ENCODE assay signal across 13 cellular contexts in genomic region chr4:69858683-69859082, GRCh38. TPM values are rescaled to one million over a fixed set of nuclear protein-coding genes. Genes with fewer than 3 reads are reported as not detected.
DNase-seq lines count a peak whose midpoint lies in the region; ATAC-seq, FAIRE-seq and TF ChIP-seq lines count a peak whose summit lies in the region.
"Had no signal": no experiment of that assay in that cellular context is flagged by ENCODE, and none has a peak within 500 bp of the region (broad histone marks: within the 10 kb centered on the region; RNA-seq: fewer than 3 reads in every experiment).

No MANE protein-coding gene starts in this region.

- intact Hi-C loops in HepG2 (cut with micrococcal nuclease; ENCODE audit: unreplicated experiment): no loop called here

- no peak for DNase-seq in HepG2 (ENCODE audit: low spot score)
- DNase-seq in RWPE1 (ENCODE audit: low spot score): peak; percentile 68
- DNase-seq in fibroblast of the aortic adventitia (ENCODE audit: low read depth): peak; percentile 65
- DNase-seq in urothelium cell line (ENCODE audit: low spot score): peak; percentile 6
- no peak for DNase-seq in stimulated activated CD4-positive, alpha-beta T cell treated with anti-CD3 and anti-CD28 coated beads, Interleukin-12 subunit alpha, Interleukin-12 subunit beta, amount 100 ng/mL, for 4 hours
- no peak for DNase-seq in activated effector memory CD4-positive, alpha-beta T cell treated with anti-CD3 and anti-CD28 coated beads, Interleukin-2, amount 50 U/mL, for 16 hours
- no peak for DNase-seq in nephron progenitor cell
- DNase-seq: activated CD4-positive, alpha-beta memory T cell treated with anti-CD3 and anti-CD28 coated beads for 36 hours; activated naive CD4-positive, alpha-beta T cell; left lung; MG63 had no signal

- ATAC-seq in HepG2: no peak
- ATAC-seq: left lung had no signal

- no peak for TF ChIP-seq CTCF in liver (IDR thresholded peaks at IDR 0.05; ENCODE audit: low read depth, low read length, missing input control)
- TF ChIP-seq CTCF in HepG2 (CRISPR knock-in tag; IDR thresholded peaks at IDR 0.05): no peak
- TF ChIP-seq CTCF in RWPE1 (conservative IDR thresholded peaks at IDR 0.05; ENCODE audit: low read depth): no peak
- no peak for TF ChIP-seq CTCF in fibroblast of the aortic adventitia (IDR thresholded peaks at IDR 0.05; ENCODE audit: insufficient read depth, low read length)
- TF ChIP-seq CTCF in nephron progenitor cell (IDR thresholded peaks at IDR 0.05): no peak

- no peak overlapping the region for H3K4me3 Mint-ChIP-seq in nephron progenitor cell
- H3K4me3 Mint-ChIP-seq: activated CD4-positive, alpha-beta memory T cell treated with anti-CD3 and anti-CD28 coated beads for 36 hours had no signal

- TF ChIP-seq RAD21 in liver (IDR thresholded peaks at IDR 0.05): no peak
- TF ChIP-seq RAD21 in HepG2 (CRISPR knock-in tag; IDR thresholded peaks at IDR 0.05): no peak

- no peaks in the 10 kb centered on the region for H3K36me3 Mint-ChIP-seq in nephron progenitor cell (ENCODE audit: low read depth)
- H3K36me3 Mint-ChIP-seq: activated CD4-positive, alpha-beta memory T cell treated with anti-CD3 and anti-CD28 coated beads for 36 hours had no signal

- peaks cover 0 to 4% (median 0%) of the 10 kb centered on the region in 4 donors for H3K36me3 ChIP-seq in liver (ENCODE audit: control insufficient read depth in 4 of 4, insufficient read depth in 3 of 4, low read depth in 1 of 4, low read length in 3 of 4)
- H3K36me3 ChIP-seq in HepG2 (replicated peaks in 1 of 2; ENCODE audit: control insufficient read depth in 1 of 2, insufficient read depth in 2 of 2, low read length in 2 of 2): no peaks in the 10 kb centered on the region
- H3K36me3 ChIP-seq: left lung, MG63 had no signal

- H3K9me3 ChIP-seq in liver (ENCODE audit: control insufficient read depth in 4 of 4, low read length in 3 of 4) (no peaks in the 10 kb centered on the region), HepG2 (ENCODE audit: low read length) (no peaks in the 10 kb centered on the region)
- H3K9me3 ChIP-seq: left lung, MG63 had no signal

- WGBS in liver: 5% methylated on average over 1 of the region's 1 CpG
- 68% methylated on average over 1 of the region's 1 CpG for WGBS in HepG2 (ENCODE audit: low lambda C conversion rate)

- no peak for TF ChIP-seq POLR2A in HepG2 (IDR thresholded peaks at IDR 0.05; ENCODE audit: insufficient read depth in 1 of 2, low read depth in 2 of 2, low read length in 2 of 2)

- H3K27me3 ChIP-seq in liver (ENCODE audit: control insufficient read depth in 4 of 4, insufficient read depth in 4 of 4, low read length in 3 of 4) (no peaks in the 10 kb centered on the region), HepG2 (ENCODE audit: control insufficient read depth in 1 of 2, insufficient read depth in 2 of 2, low read length in 2 of 2) (no peaks in the 10 kb centered on the region; a peak in 1 of 5 replicates)
- H3K27me3 ChIP-seq: left lung, MG63 had no signal

- no peak overlapping the region for H3K4me2 ChIP-seq in HepG2 (ENCODE audit: low read depth, low read length)

- H3K4me3 ChIP-seq in liver (ENCODE audit: low read depth in 1 of 3, low read length in 3 of 3): peak overlapping the region; percentile 0 to 73 (median 66)
- H3K4me3 ChIP-seq in HepG2 (replicated peaks in 1 of 3; ENCODE audit: insufficient read depth in 1 of 3, low read depth in 2 of 3, low read length in 3 of 3): no peak overlapping the region
- peak overlapping the region; percentile 57 for H3K4me3 ChIP-seq in fibroblast of the aortic adventitia (ENCODE audit: low read depth, low read length)
- H3K4me3 ChIP-seq: left lung, MG63 had no signal

- no peak for TF ChIP-seq EP300 in HepG2 (IDR thresholded peaks at IDR 0.05; ENCODE audit: low read depth in 2 of 2, low read length in 2 of 2)
- TF ChIP-seq EP300 in HepG2 (CRISPR knock-in tag; IDR thresholded peaks at IDR 0.05; ENCODE audit: borderline replicate concordance): no peak

- no peak overlapping the region for H3K27ac Mint-ChIP-seq in nephron progenitor cell
- H3K27ac Mint-ChIP-seq: activated CD4-positive, alpha-beta memory T cell treated with anti-CD3 and anti-CD28 coated beads for 36 hours had no signal

- H2AFZ ChIP-seq in HepG2 (ENCODE audit: low read length): no peak overlapping the region

- in situ Hi-C loops in HepG2 (cut with HindIII; ENCODE audit: extremely low pct_ligation_motif_present, low pct_unique_long_range_greater_than_20kb): no loop called here

- BruUV-seq in HepG2 (replicated peaks; lab: Mats Ljungman, UMichigan): no TSS peak

- H3K9ac ChIP-seq in liver (ENCODE audit: low read depth in 1 of 2, low read length in 2 of 2) (peak overlapping the region; percentile 49 to 66), HepG2 (ENCODE audit: insufficient read depth, low read depth, low read length) (no peak overlapping the region)

- H3K9me3 Mint-ChIP-seq in nephron progenitor cell: no peaks in the 10 kb centered on the region
- H3K9me3 Mint-ChIP-seq: activated CD4-positive, alpha-beta memory T cell treated with anti-CD3 and anti-CD28 coated beads for 36 hours had no signal

- no peaks in the 10 kb centered on the region for H3K79me2 ChIP-seq in HepG2 (ENCODE audit: insufficient read depth, low read length)

- H3K4me1 Mint-ChIP-seq in nephron progenitor cell: no peaks in the 10 kb centered on the region

- H4K20me1 ChIP-seq in HepG2 (ENCODE audit: insufficient read depth, low read length): no peaks in the 10 kb centered on the region

- no peak for FAIRE-seq in HepG2 (lab: Jason Lieb, UNC)
- no peak for FAIRE-seq in urothelium cell line (lab: Jason Lieb, UNC)

- CTCF ChIA-PET in HepG2 (lab: Yijun Ruan, JAX; ENCODE audit: low intra/inter-chr PET ratio, low total read pairs) (no interaction called here), RWPE1 (lab: Yijun Ruan, JAX) (no interaction called here)

- H3K27ac ChIP-seq in liver (ENCODE audit: low read depth in 1 of 2, low read length in 2 of 2) (peak overlapping the region; percentile 51 to 72), HepG2 (ENCODE audit: extremely low read length, insufficient read depth, low read length) (no peak overlapping the region), RWPE1 (no peak overlapping the region)
- H3K27ac ChIP-seq: left lung had no signal

- H3K27me3 Mint-ChIP-seq in nephron progenitor cell (ENCODE audit: low read depth, poor library complexity): no peaks in the 10 kb centered on the region
- H3K27me3 Mint-ChIP-seq: activated CD4-positive, alpha-beta memory T cell treated with anti-CD3 and anti-CD28 coated beads for 36 hours had no signal

- POLR2A ChIA-PET in HepG2 (lab: Yijun Ruan, JAX): no interaction called here
- POLR2A ChIA-PET in RWPE1 (lab: Yijun Ruan, JAX; ENCODE audit: low non-redundant PET): no interaction called here

- H3K4me1 ChIP-seq in liver (ENCODE audit: control insufficient read depth in 4 of 4, insufficient read depth in 4 of 4, low read length in 3 of 4) (peaks cover 0 to 41% (median 12%) of the 10 kb centered on the region in 4 donors), HepG2 (ENCODE audit: insufficient read depth, low read length) (peaks cover 37% of the 10 kb centered on the region)
- H3K4me1 ChIP-seq: left lung had no signal

TF ChIP-seq in liver, 16 proteins besides CTCF, POLR2A, EP300 and RAD21 (continues in another document):
- TF ChIP-seq YY1 (IDR thresholded peaks at IDR 0.05) (no peak), NR2F2 (IDR thresholded peaks at IDR 0.05) (no peak), FOXA1 (IDR thresholded peaks at IDR 0.05) (no peak), SP1 (IDR thresholded peaks at IDR 0.05) (no peak), EGR1 (IDR thresholded peaks at IDR 0.05; ENCODE audit: low read depth in 2 of 2) (no peak), RXRA (IDR thresholded peaks at IDR 0.05) (no peak), HNF4A (conservative IDR thresholded peaks at IDR 0.05) (no peak), GABPA (IDR thresholded peaks at IDR 0.05 in 1 of 2, conservative IDR thresholded peaks at IDR 0.05 in 1 of 2) (no peak), TAF1 (conservative IDR thresholded peaks at IDR 0.05) (no peak)

TF ChIP-seq in HepG2, 621 proteins besides CTCF, POLR2A, EP300 and RAD21:
- no peak for TF ChIP-seq THAP11 (CRISPR knock-in tag; IDR thresholded peaks at IDR 0.05)
- TF ChIP-seq, protein P1, sequence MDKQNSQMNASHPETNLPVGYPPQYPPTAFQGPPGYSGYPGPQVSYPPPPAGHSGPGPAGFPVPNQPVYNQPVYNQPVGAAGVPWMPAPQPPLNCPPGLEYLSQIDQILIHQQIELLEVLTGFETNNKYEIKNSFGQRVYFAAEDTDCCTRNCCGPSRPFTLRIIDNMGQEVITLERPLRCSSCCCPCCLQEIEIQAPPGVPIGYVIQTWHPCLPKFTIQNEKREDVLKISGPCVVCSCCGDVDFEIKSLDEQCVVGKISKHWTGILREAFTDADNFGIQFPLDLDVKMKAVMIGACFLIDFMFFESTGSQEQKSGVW (CRISPR knock-in tag; IDR thresholded peaks at IDR 0.05; ENCODE audit: borderline replicate concordance): no peak

RNA-seq across cellular contexts. Expression of gene SULT1E1, which starts 1.3 kb away (rescaled TPM):
- 10 to 100 TPM; 14.7 to 63.0 TPM for total RNA-seq in liver
- 10 to 100 TPM in 1 of 2 donors, 1 to 10 TPM in 1; 1.8 to 26.0 TPM for polyA plus RNA-seq in liver
- 3.7 and 3.9 TPM in 2 replicates for total RNA-seq in HepG2 (2016; rRNA removed; fragmentation: Illumina TruSeq; extraction: Trizol)
- 0.40 and 0.53 TPM in 2 replicates for total RNA-seq in HepG2 (2016; cell fraction: cytosol; rRNA removed; fragmentation: Illumina TruSeq; extraction: Trizol; ENCODE audit: low read depth)
- total RNA-seq in HepG2 (2016; cell fraction: insoluble cytoplasmic fraction; rRNA removed; fragmentation: Illumina TruSeq; extraction: Trizol): 2.9 and 4.2 TPM in 2 replicates
- total RNA-seq in HepG2 (2016; cell fraction: membrane; rRNA removed; fragmentation: Illumina TruSeq; extraction: Trizol): 0.99 and 1.1 TPM in 2 replicates
- total RNA-seq in HepG2 (2016; cell fraction: nucleus; rRNA removed; fragmentation: Illumina TruSeq; extraction: Trizol): 2.0 and 2.5 TPM in 2 replicates
- polyA plus RNA-seq in HepG2 (2011; rRNA removed): 1.7 and 1.8 TPM in 2 replicates
- 0.50 and 0.86 TPM in 2 replicates for polyA plus RNA-seq in HepG2 (2011; cell fraction: cytosol; rRNA removed)
- 1.5 and 2.0 TPM in 2 replicates for polyA plus RNA-seq in HepG2 (2011; cell fraction: nucleus; rRNA removed)
- polyA plus RNA-seq in HepG2 (2012): 3.6 and 7.3 TPM in 2 replicates
- 0.33 and 0.46 TPM in 2 replicates for polyA plus RNA-seq in HepG2 (2016; cell fraction: cytosol; fragmentation: Illumina TruSeq; extraction: Trizol; ENCODE audit: low read depth)
- 2.9 and 3.1 TPM in 2 replicates for polyA plus RNA-seq in HepG2 (2016; cell fraction: insoluble cytoplasmic fraction; fragmentation: Illumina TruSeq; extraction: Trizol; ENCODE audit: low read depth)
- 0.50 and 0.54 TPM in 2 replicates for polyA plus RNA-seq in HepG2 (2016; cell fraction: membrane; fragmentation: Illumina TruSeq; extraction: Trizol; ENCODE audit: low read depth)
- 2.4 and 4.4 TPM in 2 replicates for polyA plus RNA-seq in HepG2 (2016; cell fraction: nucleus; fragmentation: Illumina TruSeq; extraction: Trizol; ENCODE audit: insufficient read depth, low read depth)
- 0.22 TPM in 1 of 2 replicates, not detected in the other for polyA minus RNA-seq in HepG2 (2011; rRNA and poly(A)+ RNA removed; ENCODE audit: low replicate concordance)
- polyA minus RNA-seq in HepG2 (2011; cell fraction: cytosol; rRNA and poly(A)+ RNA removed): 0.59 TPM in 1 of 2 replicates, not detected in the other
- 1.5 and 2.7 TPM in 2 replicates for polyA minus RNA-seq in HepG2 (2011; cell fraction: nucleus; rRNA and poly(A)+ RNA removed)
- 0.41 and 1.7 TPM in 2 replicates for total RNA-seq in fibroblast of the aortic adventitia (ENCODE audit: low replicate concordance)
- total RNA-seq: activated CD4-positive, alpha-beta memory T cell treated with anti-CD3 and anti-CD28 coated beads for 36 hours had no signal
- polyA plus RNA-seq: AG04450 had no signal

Comparison
In these comparisons a context has a peak if more than half of its experiments do, and no peak if none do; other contexts are left out.
1. H3K27ac ChIP-seq: peak in liver (2 of 2); none in HepG2 (single experiment) and RWPE1 (single experiment).
2. H3K4me3 ChIP-seq: peak in liver (3 of 3) and fibroblast of the aortic adventitia (single experiment); none in HepG2 (0 of 3).
3. DNase-seq: peak in RWPE1 (single experiment), fibroblast of the aortic adventitia (single experiment) and urothelium cell line (single experiment); none in HepG2 (single experiment), stimulated activated CD4-positive, alpha-beta T cell treated with anti-CD3 and anti-CD28 coated beads, Interleukin-12 subunit alpha, Interleukin-12 subunit beta, amount 100 ng/mL, for 4 hours (single experiment), activated effector memory CD4-positive, alpha-beta T cell treated with anti-CD3 and anti-CD28 coated beads, Interleukin-2, amount 50 U/mL, for 16 hours (single experiment) and nephron progenitor cell (single experiment).